Comparison of ENCODE assay signal across 8 cellular contexts in genomic region chr17:49676276-49676868, GRCh38. TPM values are rescaled to one million over a fixed set of nuclear protein-coding genes. Genes with fewer than 3 reads are reported as not detected.
DNase-seq lines count a peak whose midpoint lies in the region; ATAC-seq and TF ChIP-seq lines count a peak whose summit lies in the region.

No MANE protein-coding gene starts in this region.

- H3K9me3 ChIP-seq in cardiac muscle cell (ENCODE audit: low read depth) (no peaks in the 10 kb centered on the region), breast epithelium (no peaks in the 10 kb centered on the region), mesodermal cell (ENCODE audit: control insufficient read depth, low read length) (no peaks in the 10 kb centered on the region)

- intact Hi-C loops in Right ventricle myocardium inferior (cut with DNase I) = loop anchor here (2.0 to 5.0 kb wide), 2 partner anchors 44 to 60 kb away; no protein-coding TSS in a partner anchor
- intact Hi-C loops in breast epithelium (cut with DNase I; ENCODE audit: low total_unique reads) = no loop called here
- intact Hi-C loops in left colon (cut with DNase I, micrococcal nuclease) = no loop called here

- peak overlapping the region; percentile 64 for H3K4me3 ChIP-seq in cardiac muscle cell
- H3K4me3 ChIP-seq in breast epithelium = peak overlapping the region; percentile 60 to 89 (median 79)
- H3K4me3 ChIP-seq in mesodermal cell (ENCODE audit: extremely low read depth, insufficient read depth, low read length, poor library complexity, severe bottlenecking) = peak overlapping the region; percentile 89

- no peak for TF ChIP-seq CTCF in cardiac muscle cell (IDR thresholded peaks at IDR 0.05; ENCODE audit: low read depth, low read length)
- TF ChIP-seq CTCF in breast epithelium (IDR thresholded peaks at IDR 0.05) = no peak

- H3K4me1 ChIP-seq in cardiac muscle cell (ENCODE audit: low read depth) = peaks cover 30% of the 10 kb centered on the region
- peaks cover 0 to 13% of the 10 kb centered on the region in 2 donors for H3K4me1 ChIP-seq in breast epithelium
- H3K4me1 ChIP-seq in mesodermal cell (ENCODE audit: control insufficient read depth, insufficient read depth, low read length, poor library complexity, severe bottlenecking) = peaks cover 10% of the 10 kb centered on the region

- H3K27me3 ChIP-seq in cardiac muscle cell = no peaks in the 10 kb centered on the region
- no peaks in the 10 kb centered on the region for H3K27me3 ChIP-seq in breast epithelium

- no peak for TF ChIP-seq POLR2A in breast epithelium (IDR thresholded peaks at IDR 0.05)

- H3K36me3 ChIP-seq in cardiac muscle cell = no peaks in the 10 kb centered on the region
- no peaks in the 10 kb centered on the region for H3K36me3 ChIP-seq in breast epithelium
- peaks cover 19% of the 10 kb centered on the region for H3K36me3 ChIP-seq in mesodermal cell (ENCODE audit: control insufficient read depth, insufficient read depth, low read length)

- H3K27ac ChIP-seq in cardiac muscle cell (peak overlapping the region; percentile 98), breast epithelium (peak overlapping the region; percentile 98 to 99), mesodermal cell (ENCODE audit: low read depth, low read length, severe bottlenecking) (peak overlapping the region; percentile 95)

- DNase-seq in cardiac muscle cell (ENCODE audit: low read depth in 1 of 2, low spot score in 1 of 2) = peak in 1 of 2 donors; percentile 48
- DNase-seq in Right ventricle myocardium inferior (ENCODE audit: missing footprints) = no peak
- DNase-seq in NOMO-1 (lab: John Stamatoyannopoulos, UW; ENCODE audit: unreplicated experiment in 2 of 2) = peak; percentile 92 to 98
- no peak for DNase-seq in breast epithelium (ENCODE audit: low spot score in 2 of 2)
- DNase-seq in middle frontal gyrus (ENCODE audit: extremely low spot score, low spot score) = no peak
- no peak for DNase-seq in left colon

- WGBS in mesodermal cell (ENCODE audit: insufficient coverage in 2 of 2), 2 experiments = 73 to 92% methylated on average over 3 of the region's 5 CpGs

- ATAC-seq in Right ventricle myocardium inferior (no peak), HG02588 (IDR thresholded peaks at IDR 0.05; ENCODE audit: unreplicated experiment) (peak; percentile 56), left colon (no peak)

RNA-seq across cellular contexts. Expression of gene SPOP, which starts 1.5 kb away (rescaled TPM):
- total RNA-seq in cardiac muscle cell = 46.0 and 54.4 TPM in 2 replicates
- 92.2 and 111 TPM in 2 replicates for polyA plus RNA-seq in cardiac muscle cell
- total RNA-seq in Right ventricle myocardium inferior = 73.1 TPM
- total RNA-seq in breast epithelium = 10 to 100 TPM; 48.3 to 73.8 (median 55.4) TPM
- polyA plus RNA-seq in mesodermal cell (2013, experiment 1 of 2) = 25.6 TPM
- polyA plus RNA-seq in mesodermal cell (2013, experiment 2 of 2) = 24.1 TPM
- 10 to 100 TPM; 53.4 to 73.3 TPM for total RNA-seq in left colon

RNA-seq across cellular contexts. Expression of gene SLC35B1, which starts 31.4 kb away (rescaled TPM):
- total RNA-seq in cardiac muscle cell (73.3 and 139 TPM in 2 replicates), Right ventricle myocardium inferior (59.3 TPM), breast epithelium (10 to 100 TPM; 33.0 to 44.1 (median 35.7) TPM), left colon (10 to 100 TPM; 43.1 to 55.0 TPM)
- polyA plus RNA-seq in cardiac muscle cell = 77.0 and 143 TPM in 2 replicates
- polyA plus RNA-seq in mesodermal cell (2013, experiment 1 of 2) = 71.5 TPM
- 63.3 TPM for polyA plus RNA-seq in mesodermal cell (2013, experiment 2 of 2)

Comparison
In these comparisons a context has a peak if more than half of its experiments do, and no peak if none do; other contexts are left out.
1. DNase-seq: peak in NOMO-1 (2 of 2); none in Right ventricle myocardium inferior (single experiment), breast epithelium (0 of 2), middle frontal gyrus (single experiment) and left colon (0 of 2).
2. Peak in every context shown above with its lines, with median percentiles within 50 percentile points of each other: H3K27ac ChIP-seq and H3K4me3 ChIP-seq.